ENCODE assay signal across 1 cellular context in the genomic region with DNA sequence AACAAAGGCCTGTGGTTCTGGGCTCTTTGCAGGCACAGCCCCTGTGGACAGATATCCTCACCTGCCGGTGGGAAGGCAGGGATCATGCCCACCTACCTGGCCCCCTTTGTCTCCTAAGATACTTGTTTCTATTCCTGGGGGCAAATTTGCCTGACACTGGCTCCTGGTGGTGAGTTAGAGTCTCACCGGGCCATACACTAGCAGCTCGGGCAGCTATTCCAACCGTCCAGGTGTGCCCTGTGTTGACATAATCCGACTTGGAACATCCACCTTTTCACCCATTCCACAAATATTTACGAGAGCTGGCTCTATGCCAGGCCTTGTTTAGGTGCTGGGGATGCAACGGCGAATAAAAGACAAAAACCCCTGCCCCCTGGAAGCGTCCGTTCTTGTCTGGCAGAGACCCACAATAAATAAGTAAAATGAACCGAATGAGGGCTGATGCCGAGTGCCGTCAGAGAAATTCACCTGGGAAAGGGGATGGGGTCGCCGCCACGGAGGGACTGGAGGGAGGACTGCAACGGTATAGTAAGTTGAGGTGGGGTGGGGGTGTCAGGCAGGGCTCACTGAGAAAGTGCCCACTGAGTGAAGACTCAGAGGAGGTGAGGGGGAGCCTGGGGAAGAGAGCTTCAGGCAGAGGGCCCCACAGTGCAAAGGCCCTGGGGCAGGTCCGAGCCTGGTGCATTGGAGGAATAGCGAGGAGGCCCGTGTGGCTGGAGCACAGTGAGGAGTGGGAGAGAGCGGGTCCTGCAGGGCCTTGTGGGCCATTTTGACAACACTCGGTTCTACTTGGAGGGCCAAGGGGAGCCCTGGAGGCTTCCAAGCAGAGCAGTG.
TF ChIP-seq lines count a peak whose summit lies in the region.

No MANE protein-coding gene starts in this region.

TF ChIP-seq in HEK293, 187 proteins besides CTCF, POLR2A, EP300 and RAD21 (continued from another document):
- TF ChIP-seq, protein P1, sequence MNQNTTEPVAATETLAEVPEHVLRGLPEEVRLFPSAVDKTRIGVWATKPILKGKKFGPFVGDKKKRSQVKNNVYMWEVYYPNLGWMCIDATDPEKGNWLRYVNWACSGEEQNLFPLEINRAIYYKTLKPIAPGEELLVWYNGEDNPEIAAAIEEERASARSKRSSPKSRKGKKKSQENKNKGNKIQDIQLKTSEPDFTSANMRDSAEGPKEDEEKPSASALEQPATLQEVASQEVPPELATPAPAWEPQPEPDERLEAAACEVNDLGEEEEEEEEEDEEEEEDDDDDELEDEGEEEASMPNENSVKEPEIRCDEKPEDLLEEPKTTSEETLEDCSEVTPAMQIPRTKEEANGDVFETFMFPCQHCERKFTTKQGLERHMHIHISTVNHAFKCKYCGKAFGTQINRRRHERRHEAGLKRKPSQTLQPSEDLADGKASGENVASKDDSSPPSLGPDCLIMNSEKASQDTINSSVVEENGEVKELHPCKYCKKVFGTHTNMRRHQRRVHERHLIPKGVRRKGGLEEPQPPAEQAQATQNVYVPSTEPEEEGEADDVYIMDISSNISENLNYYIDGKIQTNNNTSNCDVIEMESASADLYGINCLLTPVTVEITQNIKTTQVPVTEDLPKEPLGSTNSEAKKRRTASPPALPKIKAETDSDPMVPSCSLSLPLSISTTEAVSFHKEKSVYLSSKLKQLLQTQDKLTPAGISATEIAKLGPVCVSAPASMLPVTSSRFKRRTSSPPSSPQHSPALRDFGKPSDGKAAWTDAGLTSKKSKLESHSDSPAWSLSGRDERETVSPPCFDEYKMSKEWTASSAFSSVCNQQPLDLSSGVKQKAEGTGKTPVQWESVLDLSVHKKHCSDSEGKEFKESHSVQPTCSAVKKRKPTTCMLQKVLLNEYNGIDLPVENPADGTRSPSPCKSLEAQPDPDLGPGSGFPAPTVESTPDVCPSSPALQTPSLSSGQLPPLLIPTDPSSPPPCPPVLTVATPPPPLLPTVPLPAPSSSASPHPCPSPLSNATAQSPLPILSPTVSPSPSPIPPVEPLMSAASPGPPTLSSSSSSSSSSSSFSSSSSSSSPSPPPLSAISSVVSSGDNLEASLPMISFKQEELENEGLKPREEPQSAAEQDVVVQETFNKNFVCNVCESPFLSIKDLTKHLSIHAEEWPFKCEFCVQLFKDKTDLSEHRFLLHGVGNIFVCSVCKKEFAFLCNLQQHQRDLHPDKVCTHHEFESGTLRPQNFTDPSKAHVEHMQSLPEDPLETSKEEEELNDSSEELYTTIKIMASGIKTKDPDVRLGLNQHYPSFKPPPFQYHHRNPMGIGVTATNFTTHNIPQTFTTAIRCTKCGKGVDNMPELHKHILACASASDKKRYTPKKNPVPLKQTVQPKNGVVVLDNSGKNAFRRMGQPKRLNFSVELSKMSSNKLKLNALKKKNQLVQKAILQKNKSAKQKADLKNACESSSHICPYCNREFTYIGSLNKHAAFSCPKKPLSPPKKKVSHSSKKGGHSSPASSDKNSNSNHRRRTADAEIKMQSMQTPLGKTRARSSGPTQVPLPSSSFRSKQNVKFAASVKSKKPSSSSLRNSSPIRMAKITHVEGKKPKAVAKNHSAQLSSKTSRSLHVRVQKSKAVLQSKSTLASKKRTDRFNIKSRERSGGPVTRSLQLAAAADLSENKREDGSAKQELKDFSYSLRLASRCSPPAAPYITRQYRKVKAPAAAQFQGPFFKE (tag by site-specific recombination; IDR thresholded peaks at IDR 0.05; ENCODE audit: borderline replicate concordance) = no peak
- no peak for TF ChIP-seq ZNF324 (tag by site-specific recombination; IDR thresholded peaks at IDR 0.05)
- TF ChIP-seq ZNF24 (tag by site-specific recombination; IDR thresholded peaks at IDR 0.05) = no peak
